11 cellular contexts compared by ENCODE assay signal in genomic region chr12:46390881-46391280, GRCh38. TPM values are rescaled to one million over a fixed set of nuclear protein-coding genes. Genes with fewer than 3 reads are reported as not detected.
DNase-seq lines count a peak whose midpoint lies in the region; ATAC-seq and TF ChIP-seq lines count a peak whose summit lies in the region.
"Had no signal": no experiment of that assay in that cellular context is flagged by ENCODE, and none has a peak within 500 bp of the region (broad histone marks: within the 10 kb centered on the region; RNA-seq: fewer than 3 reads in every experiment).

No MANE protein-coding gene starts in this region.

- H3K9me3 ChIP-seq in left lung = no peaks in the 10 kb centered on the region
- H3K9me3 ChIP-seq in thoracic aorta = no peaks in the 10 kb centered on the region
- no peaks in the 10 kb centered on the region for H3K9me3 ChIP-seq in stomach
- H3K9me3 ChIP-seq: adrenal gland, BE2C had no signal

- peaks cover 29 to 40% of the 10 kb centered on the region in 2 donors for H3K4me1 ChIP-seq in left lung
- peaks cover 46 to 60% of the 10 kb centered on the region in 2 donors for H3K4me1 ChIP-seq in thoracic aorta (ENCODE audit: control insufficient read depth in 1 of 2, low read depth in 2 of 2)
- H3K4me1 ChIP-seq in stomach = peaks cover 16 to 43% (median 23%) of the 10 kb centered on the region in 4 donors

- H3K27me3 ChIP-seq in left lung (no peaks in the 10 kb centered on the region), thoracic aorta (replicated peaks; ENCODE audit: insufficient read depth) (no peaks in the 10 kb centered on the region), stomach (no peaks in the 10 kb centered on the region)
- H3K27me3 ChIP-seq: adrenal gland, BE2C had no signal

- H3K27ac Mint-ChIP-seq in activated naive CD4-positive, alpha-beta T cell treated with anti-CD3 and anti-CD28 coated beads for 36 hours = peak overlapping the region; percentile 21
- H3K27ac Mint-ChIP-seq in activated naive CD4-positive, alpha-beta T cell treated with anti-CD3 and anti-CD28 coated beads, Interleukin-2, amount 10 ng/mL, durations not matched to agents 7 days and 5 days = no peak overlapping the region

- H3K4me1 Mint-ChIP-seq in activated naive CD4-positive, alpha-beta T cell treated with anti-CD3 and anti-CD28 coated beads for 36 hours (ENCODE audit: low read depth) = peaks cover 44% of the 10 kb centered on the region
- peaks cover 56% of the 10 kb centered on the region for H3K4me1 Mint-ChIP-seq in activated naive CD4-positive, alpha-beta T cell treated with anti-CD3 and anti-CD28 coated beads, Interleukin-2, amount 10 ng/mL, durations not matched to agents 7 days and 5 days

- peaks cover 1% of the 10 kb centered on the region for H3K9me3 Mint-ChIP-seq in activated naive CD4-positive, alpha-beta T cell treated with anti-CD3 and anti-CD28 coated beads for 36 hours
- H3K9me3 Mint-ChIP-seq in activated naive CD4-positive, alpha-beta T cell treated with anti-CD3 and anti-CD28 coated beads, Interleukin-2, amount 10 ng/mL, durations not matched to agents 7 days and 5 days = no peaks in the 10 kb centered on the region

- CTCF ChIA-PET in activated naive CD4-positive, alpha-beta T cell treated with anti-CD3 and anti-CD28 coated beads for 36 hours (lab: Charles Lee) = no interaction called here
- CTCF ChIA-PET in activated naive CD4-positive, alpha-beta T cell treated with anti-CD3 and anti-CD28 coated beads, Interleukin-2, amount 10 ng/mL, durations not matched to agents 7 days and 5 days (lab: Charles Lee) = interaction anchor here (1.0 kb wide), 1 partner anchor 270 kb away, joined by 3 read pairs; no protein-coding TSS in a partner anchor

- H3K27ac ChIP-seq in left lung (peak overlapping the region; percentile 4 to 35), thoracic aorta (peak overlapping the region; percentile 57 to 96), stomach (peak overlapping the region in 2 of 5 donors; percentile 30 to 68)

- no peak overlapping the region for H3K4me3 Mint-ChIP-seq in activated naive CD4-positive, alpha-beta T cell treated with anti-CD3 and anti-CD28 coated beads for 36 hours
- no peak overlapping the region for H3K4me3 Mint-ChIP-seq in activated naive CD4-positive, alpha-beta T cell treated with anti-CD3 and anti-CD28 coated beads, Interleukin-2, amount 10 ng/mL, durations not matched to agents 7 days and 5 days

- TF ChIP-seq CTCF in left lung (IDR thresholded peaks at IDR 0.05) = no peak
- no peak for TF ChIP-seq CTCF in thoracic aorta (IDR thresholded peaks at IDR 0.05)
- TF ChIP-seq CTCF in stomach (IDR thresholded peaks at IDR 0.05) = no peak

- no peak for ATAC-seq in left lung
- ATAC-seq in thoracic aorta (ENCODE audit: insufficient number of reproducible peaks, low FRiP score, low read depth) = no peak

- H3K36me3 ChIP-seq in left lung (no peaks in the 10 kb centered on the region), thoracic aorta (no peaks in the 10 kb centered on the region), stomach (no peaks in the 10 kb centered on the region)
- H3K36me3 ChIP-seq: adrenal gland, BE2C had no signal

- H3K4me3 ChIP-seq in left lung (no peak overlapping the region), thoracic aorta (no peak overlapping the region), stomach (no peak overlapping the region)
- H3K4me3 ChIP-seq: adrenal gland had no signal

- in situ Hi-C loops in KBM-7 (cut with MboI; ENCODE audit: low pct_unique_long_range_greater_than_20kb, low sequenced_read_pairs) = no loop called here

- no peak for TF ChIP-seq EP300 in stomach (IDR thresholded peaks at IDR 0.05)

- no peak for TF ChIP-seq POLR2A in stomach (IDR thresholded peaks at IDR 0.05)

- no peaks in the 10 kb centered on the region for H3K27me3 Mint-ChIP-seq in activated naive CD4-positive, alpha-beta T cell treated with anti-CD3 and anti-CD28 coated beads for 36 hours (ENCODE audit: low read depth)
- no peaks in the 10 kb centered on the region for H3K27me3 Mint-ChIP-seq in activated naive CD4-positive, alpha-beta T cell treated with anti-CD3 and anti-CD28 coated beads, Interleukin-2, amount 10 ng/mL, durations not matched to agents 7 days and 5 days

- WGBS in stomach, 5 donors = 81 to 93% (median 90%) methylated on average over 4 of the region's 4 CpGs

- H3K36me3 Mint-ChIP-seq in activated naive CD4-positive, alpha-beta T cell treated with anti-CD3 and anti-CD28 coated beads for 36 hours (ENCODE audit: low read depth) = peaks cover 5% of the 10 kb centered on the region
- peaks cover 51% of the 10 kb centered on the region for H3K36me3 Mint-ChIP-seq in activated naive CD4-positive, alpha-beta T cell treated with anti-CD3 and anti-CD28 coated beads, Interleukin-2, amount 10 ng/mL, durations not matched to agents 7 days and 5 days

- intact Hi-C loops in activated naive CD4-positive, alpha-beta T cell treated with anti-CD3 and anti-CD28 coated beads for 36 hours (cut with micrococcal nuclease) = no loop called here
- intact Hi-C loops in left lung (cut with DNase I) (no loop called here), stomach (cut with DNase I; ENCODE audit: low total_unique reads) (no loop called here)

- DNase-seq in activated naive CD4-positive, alpha-beta T cell treated with anti-CD3 and anti-CD28 coated beads for 36 hours = peak; percentile 40
- no peak for DNase-seq in activated naive CD4-positive, alpha-beta T cell treated with anti-CD3 and anti-CD28 coated beads, Interleukin-2, amount 10 ng/mL, durations not matched to agents 7 days and 5 days
- DNase-seq in RPMI8226 = peak; percentile 61
- DNase-seq in left lung = no peak
- DNase-seq in thoracic aorta (ENCODE audit: low spot score) = no peak
- DNase-seq in KBM-7 = no peak
- DNase-seq in stomach = no peak
- DNase-seq in NCI-H128 (lab: John Stamatoyannopoulos, UW; ENCODE audit: unreplicated experiment) = no peak
- DNase-seq: adrenal gland, BE2C, NCI-H510A had no signal

RNA-seq across cellular contexts. Expression of gene SLC38A2, which starts 18.3 kb away (rescaled TPM):
- total RNA-seq in activated naive CD4-positive, alpha-beta T cell treated with anti-CD3 and anti-CD28 coated beads for 36 hours = 100 to 1,000 TPM; 196 to 206 TPM
- total RNA-seq in left lung = 100 to 1,000 TPM; 209 to 270 TPM
- total RNA-seq in thoracic aorta = 100 to 1,000 TPM; 334 to 384 TPM
- 100 to 1,000 TPM; 141 to 716 (median 250) TPM for total RNA-seq in stomach
- polyA plus RNA-seq in stomach = 10 to 100 TPM; 26.6 to 88.6 (median 27.2) TPM

Comparison
In these comparisons a context has a peak if more than half of its experiments do, and no peak if none do; other contexts are left out.
1. DNase-seq: peak in activated naive CD4-positive, alpha-beta T cell treated with anti-CD3 and anti-CD28 coated beads for 36 hours (single experiment) and RPMI8226 (single experiment); none in activated naive CD4-positive, alpha-beta T cell treated with anti-CD3 and anti-CD28 coated beads, Interleukin-2, amount 10 ng/mL, durations not matched to agents 7 days and 5 days (single experiment), left lung (0 of 2), thoracic aorta (single experiment), KBM-7 (single experiment), stomach (single experiment) and NCI-H128 (single experiment).